15 cellular contexts compared by ENCODE assay signal in the genomic region with DNA sequence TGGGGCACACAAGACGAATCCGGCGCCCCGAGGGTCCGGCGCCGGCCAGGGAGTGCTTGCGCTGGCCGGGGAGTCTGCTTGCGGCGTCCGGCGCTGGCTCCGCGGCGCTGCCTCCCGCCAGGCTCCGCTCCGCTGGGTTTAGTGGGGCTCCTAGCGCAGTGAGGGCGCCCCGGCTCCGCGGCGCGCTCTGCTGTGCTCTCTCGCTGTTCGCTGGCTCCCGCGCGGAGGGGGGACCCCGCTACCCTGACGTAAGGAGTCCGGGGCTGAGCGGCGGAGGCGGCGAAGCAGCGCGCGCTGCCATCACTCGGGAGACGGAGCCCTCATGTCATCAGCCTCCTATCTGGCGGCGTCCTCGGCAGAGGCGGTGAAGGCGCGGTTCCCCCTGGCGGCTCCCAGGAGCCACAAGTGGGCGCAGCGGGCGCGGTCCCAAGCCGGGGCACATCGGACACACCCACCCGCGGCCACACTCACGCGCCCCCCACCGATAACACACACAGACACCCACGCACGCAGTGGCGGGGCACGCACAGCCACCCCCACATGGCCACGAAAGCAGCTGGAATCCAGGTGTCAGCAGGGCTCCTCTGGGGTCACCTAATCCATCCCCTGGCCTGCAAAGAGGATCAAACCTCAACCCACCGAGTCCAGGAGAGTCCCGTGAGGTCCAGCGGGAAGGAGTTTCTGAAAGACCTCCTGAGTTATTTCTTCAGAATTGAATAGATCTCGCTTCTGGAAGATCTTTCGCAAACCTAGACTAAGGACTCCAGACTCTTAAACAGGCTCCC. TPM values are rescaled to one million over a fixed set of nuclear protein-coding genes. Genes with fewer than 3 reads are reported as not detected.
DNase-seq lines count a peak whose midpoint lies in the region; ATAC-seq, FAIRE-seq and TF ChIP-seq lines count a peak whose summit lies in the region.
"Had no signal": no experiment of that assay in that cellular context is flagged by ENCODE, and none has a peak within 500 bp of the region (broad histone marks: within the 10 kb centered on the region; RNA-seq: fewer than 3 reads in every experiment).

A gene (minus strand): TSS at position 189 of the 785 bp plus-strand sequence. CDS start 482 bp downstream, outside the sequence.

- peak; percentile 3 for TF ChIP-seq CTCF in RWPE2 (IDR thresholded peaks at IDR 0.05; ENCODE audit: poor library complexity, severe bottlenecking)

- H3K4me1 Mint-ChIP-seq in stimulated activated naive CD8-positive, alpha-beta T cell treated with anti-CD3 and anti-CD28 coated beads, Interleukin-15, amount 100 ng/mL, for 72 hours: peaks cover 7% of the 10 kb centered on the region
- H3K4me1 Mint-ChIP-seq: CD8-positive, alpha-beta memory T cell had no signal

- H3K9me3 ChIP-seq in RWPE2 (ENCODE audit: severe bottlenecking) (no peaks in the 10 kb centered on the region), iPS-18a (ENCODE audit: control insufficient read depth, low read depth, low read length) (no peaks in the 10 kb centered on the region)
- H3K9me3 ChIP-seq: colonic mucosa, heart left ventricle, tibial artery had no signal

- no peak within 1 kb of the TSS for H3K4me3 Mint-ChIP-seq in stimulated activated naive CD8-positive, alpha-beta T cell treated with anti-CD3 and anti-CD28 coated beads, Interleukin-15, amount 100 ng/mL, for 72 hours
- H3K4me3 Mint-ChIP-seq: CD8-positive, alpha-beta memory T cell had no signal

- no peaks in the 10 kb centered on the region for H3K9me3 Mint-ChIP-seq in stimulated activated naive CD8-positive, alpha-beta T cell treated with anti-CD3 and anti-CD28 coated beads, Interleukin-15, amount 100 ng/mL, for 72 hours

- peaks cover 80% of the 10 kb centered on the region for H3K27me3 ChIP-seq in RWPE2 (ENCODE audit: insufficient read depth, poor library complexity, severe bottlenecking)
- peaks cover 65% of the 10 kb centered on the region for H3K27me3 ChIP-seq in iPS-18a (ENCODE audit: control insufficient read depth, insufficient read depth, low read length)

- DNase-seq in stimulated activated naive CD8-positive, alpha-beta T cell treated with anti-CD3 and anti-CD28 coated beads, Interleukin-15, Interleukin-2, amounts not matched to agents 100 U/mL and 50 U/mL, for 24 hours: peak; percentile 6
- no peak for DNase-seq in stimulated activated naive CD8-positive, alpha-beta T cell treated with anti-CD3 and anti-CD28 coated beads, Interleukin-15, amount 100 ng/mL, for 72 hours
- DNase-seq in RWPE2 (ENCODE audit: low spot score) (no peak), urothelium cell line (ENCODE audit: low spot score) (peak; percentile 61), HT-29 (ENCODE audit: low spot score) (no peak), RCC 7860 (ENCODE audit: low spot score) (no peak)
- DNase-seq: CD8-positive, alpha-beta memory T cell; colonic mucosa; heart left ventricle; naive B cell; stimulated activated CD4-positive, alpha-beta T cell treated with anti-CD3 and anti-CD28 coated beads, Interleukin-2, amount 100 ng/mL, for 48 hours; T1000; tibial artery had no signal

- no peak for FAIRE-seq in urothelium cell line (lab: Jason Lieb, UNC)
- no peak for FAIRE-seq in RCC 7860 (lab: Jason Lieb, UNC)

- H3K4me3 ChIP-seq in RWPE2 (ENCODE audit: severe bottlenecking) (no peak within 1 kb of the TSS), iPS-18a (ENCODE audit: low read length) (peak within 1 kb of the TSS; percentile 67)
- H3K4me3 ChIP-seq: colonic mucosa, tibial artery had no signal

- H3K9ac ChIP-seq in iPS-18a (ENCODE audit: low read length): no peak within 1 kb of the TSS

- peak; percentile 34 for ATAC-seq in stimulated activated naive CD8-positive, alpha-beta T cell treated with anti-CD3 and anti-CD28 coated beads, Interleukin-15, Interleukin-2, amounts not matched to agents 100 U/mL and 50 U/mL, for 24 hours
- ATAC-seq in stimulated activated naive CD8-positive, alpha-beta T cell treated with anti-CD3 and anti-CD28 coated beads, Interleukin-15, amount 100 ng/mL, for 72 hours: no peak
- 0 out of 3 replicates have a peak, but pooled peaks have one; percentile 24 for ATAC-seq in RWPE2 (ENCODE audit: low read depth)
- no peak for ATAC-seq in HG03520 (IDR thresholded peaks at IDR 0.05; ENCODE audit: unreplicated experiment)

- H3K27ac ChIP-seq in RWPE2 (ENCODE audit: poor library complexity, severe bottlenecking) (no peak within 1 kb of the TSS), iPS-18a (ENCODE audit: low read length) (no peak within 1 kb of the TSS)
- H3K27ac ChIP-seq: colonic mucosa, heart left ventricle, tibial artery had no signal

- H3K4me1 ChIP-seq in RWPE2 (ENCODE audit: insufficient read depth, poor library complexity, severe bottlenecking) (no peaks in the 10 kb centered on the region), iPS-18a (ENCODE audit: control insufficient read depth, low read depth, low read length) (peaks cover 22% of the 10 kb centered on the region)
- H3K4me1 ChIP-seq: colonic mucosa had no signal

- H3K27ac Mint-ChIP-seq in stimulated activated naive CD8-positive, alpha-beta T cell treated with anti-CD3 and anti-CD28 coated beads, Interleukin-15, amount 100 ng/mL, for 72 hours: no peak within 1 kb of the TSS
- H3K27ac Mint-ChIP-seq: CD8-positive, alpha-beta memory T cell; naive B cell had no signal

- peaks cover 76% of the 10 kb centered on the region for H3K27me3 Mint-ChIP-seq in stimulated activated naive CD8-positive, alpha-beta T cell treated with anti-CD3 and anti-CD28 coated beads, Interleukin-15, amount 100 ng/mL, for 72 hours

- H3K36me3 ChIP-seq in RWPE2 (ENCODE audit: low read depth) (no peaks in the 10 kb centered on the region), iPS-18a (ENCODE audit: control insufficient read depth, low read depth, low read length) (no peaks in the 10 kb centered on the region)
- H3K36me3 ChIP-seq: colonic mucosa, heart left ventricle, tibial artery had no signal

RNA-seq across cellular contexts. Expression of the gene that starts here (rescaled TPM):
- not detected in 2 replicates for total RNA-seq in HT-29 (2014; rRNA removed; shearing (Covaris generic))
- total RNA-seq: CD8-positive, alpha-beta memory T cell; colonic mucosa had no signal

Comparison
In these comparisons a context has a peak if more than half of its experiments do, and no peak if none do; other contexts are left out.
1. ATAC-seq: peak in stimulated activated naive CD8-positive, alpha-beta T cell treated with anti-CD3 and anti-CD28 coated beads, Interleukin-15, Interleukin-2, amounts not matched to agents 100 U/mL and 50 U/mL, for 24 hours (single experiment) and RWPE2 (single experiment); none in stimulated activated naive CD8-positive, alpha-beta T cell treated with anti-CD3 and anti-CD28 coated beads, Interleukin-15, amount 100 ng/mL, for 72 hours (single experiment) and HG03520 (single experiment).
2. DNase-seq: peak in stimulated activated naive CD8-positive, alpha-beta T cell treated with anti-CD3 and anti-CD28 coated beads, Interleukin-15, Interleukin-2, amounts not matched to agents 100 U/mL and 50 U/mL, for 24 hours (single experiment) and urothelium cell line (single experiment); none in stimulated activated naive CD8-positive, alpha-beta T cell treated with anti-CD3 and anti-CD28 coated beads, Interleukin-15, amount 100 ng/mL, for 72 hours (0 of 2), RWPE2 (single experiment), HT-29 (single experiment) and RCC 7860 (single experiment).